In the genomic region with DNA sequence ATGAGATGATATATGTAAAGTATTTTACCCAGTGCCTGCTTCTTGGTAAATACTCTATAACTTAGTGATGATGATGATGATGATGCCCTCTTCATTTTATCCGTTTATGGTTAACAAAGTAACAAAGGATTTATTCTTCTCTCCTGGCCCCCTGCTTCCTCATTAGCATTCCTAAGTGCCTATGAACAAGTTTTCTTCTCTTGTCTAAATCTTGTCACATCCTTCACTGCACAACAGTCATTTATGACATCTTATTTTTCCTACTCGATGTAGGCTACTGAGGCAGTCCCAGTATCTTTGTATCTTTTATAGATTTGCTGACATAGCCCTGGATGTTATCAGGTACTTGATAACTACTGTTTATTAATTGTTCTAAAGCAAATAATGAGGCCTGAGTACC, we compare ENCODE assay signal across 27 cellular contexts.
"Had no signal": no experiment of that assay in that cellular context is flagged by ENCODE, and none has a peak within 500 bp of the region (broad histone marks: within the 10 kb centered on the region; RNA-seq: fewer than 3 reads in every experiment).

No MANE protein-coding gene starts in this region.

- DNase-seq: naive thymus-derived CD8-positive, alpha-beta T cell; nephron progenitor cell; nucleus accumbens; pancreas; retina; right lobe of liver; sigmoid colon; small intestine; stimulated activated CD4-positive, alpha-beta T cell treated with anti-CD3 and anti-CD28 coated beads, Interleukin-15, amount 100 ng/mL, for 24 hours; stimulated activated CD4-positive, alpha-beta T cell treated with anti-CD3 and anti-CD28 coated beads, Interleukin-2, amount 100 ng/mL, for 24 hours; stimulated activated CD4-positive, alpha-beta T cell treated with anti-CD3 and anti-CD28 coated beads, Interleukin-2, amount 100 ng/mL, for 48 hours; stimulated activated CD4-positive, alpha-beta T cell treated with anti-CD3 and anti-CD28 coated beads, Interleukin-4, amount 100 ng/mL, for 24 hours; stimulated activated naive B cell treated with anti-CD40 and anti-IgM and Interleukin-4, amounts not matched to agents 10 μg/mL and 1 μg/mL and 100 μg/mL, for 72 hours; stimulated activated naive CD4-positive, alpha-beta T cell treated with Interleukin-2 at 50 U/mL for 16 hours; stomach; thyroid gland; trophoblast cell; upper lobe of left lung had no signal

- ATAC-seq: naive thymus-derived CD8-positive, alpha-beta T cell; natural killer cell treated with Interleukin-12 subunit alpha and Interleukin-12 subunit beta and Interleukin-15 and Interleukin-18, amount 100 ng/mL, for 72 hours; pancreas; right cardiac atrium; right lobe of liver; stimulated activated effector memory CD8-positive, alpha-beta T cell treated with anti-CD3 and anti-CD28 coated beads, Interleukin-12 subunit alpha, Interleukin-12 subunit beta, amount 100 ng/mL, for 72 hours; stimulated activated naive B cell treated with anti-CD40 and anti-IgM and Interleukin-4, amounts not matched to agents 10 μg/mL and 1 μg/mL and 100 μg/mL, for 72 hours had no signal

- H3K27ac Mint-ChIP-seq: naive thymus-derived CD8-positive, alpha-beta T cell; natural killer cell treated with Interleukin-12 subunit alpha and Interleukin-12 subunit beta and Interleukin-15 and Interleukin-18, amount 100 ng/mL, for 72 hours; nephron progenitor cell; stimulated activated effector memory CD8-positive, alpha-beta T cell treated with anti-CD3 and anti-CD28 coated beads, Interleukin-12 subunit alpha, Interleukin-12 subunit beta, amount 100 ng/mL, for 72 hours; stimulated activated naive B cell treated with anti-CD40 and anti-IgM and Interleukin-4, amounts not matched to agents 10 μg/mL and 1 μg/mL and 100 μg/mL, for 72 hours; stimulated activated naive CD8-positive, alpha-beta T cell treated with anti-CD3 and anti-CD28 coated beads, Interleukin-15, Interleukin-2, amounts not matched to agents 100 ng/mL and 50 ng/mL, for 24 hours had no signal

- H3K4me1 Mint-ChIP-seq: naive thymus-derived CD8-positive, alpha-beta T cell; stimulated activated effector memory CD8-positive, alpha-beta T cell treated with anti-CD3 and anti-CD28 coated beads, Interleukin-12 subunit alpha, Interleukin-12 subunit beta, amount 100 ng/mL, for 72 hours; stimulated activated naive B cell treated with anti-CD40 and anti-IgM and Interleukin-4, amounts not matched to agents 10 μg/mL and 1 μg/mL and 100 μg/mL, for 72 hours had no signal

- H3K4me3 Mint-ChIP-seq: naive thymus-derived CD8-positive, alpha-beta T cell; natural killer cell treated with Interleukin-12 subunit alpha and Interleukin-12 subunit beta and Interleukin-15 and Interleukin-18, amount 100 ng/mL, for 72 hours; nephron progenitor cell; stimulated activated effector memory CD8-positive, alpha-beta T cell treated with anti-CD3 and anti-CD28 coated beads, Interleukin-12 subunit alpha, Interleukin-12 subunit beta, amount 100 ng/mL, for 72 hours; stimulated activated naive B cell treated with anti-CD40 and anti-IgM and Interleukin-4, amounts not matched to agents 10 μg/mL and 1 μg/mL and 100 μg/mL, for 72 hours; stimulated activated naive CD8-positive, alpha-beta T cell treated with anti-CD3 and anti-CD28 coated beads, Interleukin-15, Interleukin-2, amounts not matched to agents 100 ng/mL and 50 ng/mL, for 24 hours had no signal

- H3K27ac ChIP-seq: neutrophil, pancreas, prostate gland, right lobe of liver, sigmoid colon, stomach, thoracic aorta, thyroid gland, tibial nerve, upper lobe of left lung, vagina had no signal

- H3K27me3 Mint-ChIP-seq: naive thymus-derived CD8-positive, alpha-beta T cell; natural killer cell treated with Interleukin-12 subunit alpha and Interleukin-12 subunit beta and Interleukin-15 and Interleukin-18, amount 100 ng/mL, for 72 hours; stimulated activated naive B cell treated with anti-CD40 and anti-IgM and Interleukin-4, amounts not matched to agents 10 μg/mL and 1 μg/mL and 100 μg/mL, for 72 hours; stimulated activated naive CD8-positive, alpha-beta T cell treated with anti-CD3 and anti-CD28 coated beads, Interleukin-15, Interleukin-2, amounts not matched to agents 100 ng/mL and 50 ng/mL, for 24 hours had no signal

- H3K4me3 ChIP-seq: pancreas, prostate gland, right lobe of liver, sigmoid colon, stomach, thoracic aorta, thyroid gland, tibial nerve, upper lobe of left lung, vagina had no signal

- H3K4me1 ChIP-seq: prostate gland, right lobe of liver, sigmoid colon, stomach, thyroid gland, tibial nerve, upper lobe of left lung, vagina had no signal

- H3K27me3 ChIP-seq: neutrophil, pancreas, right lobe of liver, sigmoid colon, stomach, thyroid gland, tibial nerve, upper lobe of left lung, vagina had no signal

- H3K9me3 ChIP-seq: neutrophil, pancreas, prostate gland, right lobe of liver, sigmoid colon, thoracic aorta, thyroid gland, vagina had no signal

- H3K36me3 ChIP-seq: neutrophil, pancreas, prostate gland, right lobe of liver, sigmoid colon, stomach, thoracic aorta, thyroid gland, tibial nerve, upper lobe of left lung, vagina had no signal

- H3K36me3 Mint-ChIP-seq: stimulated activated effector memory CD8-positive, alpha-beta T cell treated with anti-CD3 and anti-CD28 coated beads, Interleukin-12 subunit alpha, Interleukin-12 subunit beta, amount 100 ng/mL, for 72 hours; stimulated activated naive B cell treated with anti-CD40 and anti-IgM and Interleukin-4, amounts not matched to agents 10 μg/mL and 1 μg/mL and 100 μg/mL, for 72 hours had no signal
